ENCODE assay signal across 1 cellular context in the genomic region with DNA sequence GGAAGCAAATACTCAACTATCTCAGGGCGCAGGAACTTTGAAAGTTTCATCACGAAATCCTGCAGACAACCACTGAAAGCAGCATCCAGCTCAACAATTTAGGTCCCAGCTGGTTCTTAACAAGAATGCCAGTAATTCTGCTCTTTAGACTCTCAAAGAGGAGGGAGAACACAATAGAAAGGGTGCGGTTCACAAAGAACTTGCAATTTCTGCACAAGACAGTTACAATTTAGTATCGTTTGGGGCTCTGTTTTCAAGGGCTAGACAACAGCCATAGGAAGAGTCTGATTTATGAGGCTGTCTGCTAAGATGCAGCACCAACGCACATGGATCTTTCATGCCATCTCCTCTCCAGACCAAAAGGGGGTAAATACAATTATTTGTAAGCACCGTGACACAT.
TF ChIP-seq lines count a peak whose summit lies in the region.

No MANE protein-coding gene starts in this region.

TF ChIP-seq in H1, 55 proteins besides CTCF, POLR2A, EP300 and RAD21 (continued from another document):
- TF ChIP-seq, protein P1, sequence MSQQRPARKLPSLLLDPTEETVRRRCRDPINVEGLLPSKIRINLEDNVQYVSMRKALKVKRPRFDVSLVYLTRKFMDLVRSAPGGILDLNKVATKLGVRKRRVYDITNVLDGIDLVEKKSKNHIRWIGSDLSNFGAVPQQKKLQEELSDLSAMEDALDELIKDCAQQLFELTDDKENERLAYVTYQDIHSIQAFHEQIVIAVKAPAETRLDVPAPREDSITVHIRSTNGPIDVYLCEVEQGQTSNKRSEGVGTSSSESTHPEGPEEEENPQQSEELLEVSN (IDR thresholded peaks at IDR 0.05) = no peak
- TF ChIP-seq RXRA (IDR thresholded peaks at IDR 0.05; ENCODE audit: insufficient read depth, low read depth, low read length) = no peak
- no peak for TF ChIP-seq CEBPB (IDR thresholded peaks at IDR 0.05; ENCODE audit: low read depth, low read length)
- TF ChIP-seq TEAD4 (IDR thresholded peaks at IDR 0.05; ENCODE audit: low read depth, low read length) = no peak
- no peak for TF ChIP-seq EZH2 (IDR thresholded peaks at IDR 0.05; ENCODE audit: low read depth, low read length, severe bottlenecking)
- TF ChIP-seq SP2 (IDR thresholded peaks at IDR 0.05; ENCODE audit: low read length) = no peak
- no peak for TF ChIP-seq TBP (IDR thresholded peaks at IDR 0.05; ENCODE audit: low read depth, low read length)
- no peak for TF ChIP-seq BCL11A (IDR thresholded peaks at IDR 0.05; ENCODE audit: low read depth in 2 of 2, low read length in 2 of 2)
- TF ChIP-seq GABPA (IDR thresholded peaks at IDR 0.05; ENCODE audit: borderline replicate concordance, insufficient read depth, low read length) = no peak
- TF ChIP-seq KDM1A (IDR thresholded peaks at IDR 0.05; ENCODE audit: borderline replicate concordance, low read length) = no peak
- TF ChIP-seq SIN3A (conservative IDR thresholded peaks at IDR 0.05 in 1 of 2, IDR thresholded peaks at IDR 0.05 in 1 of 2; ENCODE audit: low read depth in 1 of 2, low read length in 2 of 2) = no peak
- TF ChIP-seq, protein P2, sequence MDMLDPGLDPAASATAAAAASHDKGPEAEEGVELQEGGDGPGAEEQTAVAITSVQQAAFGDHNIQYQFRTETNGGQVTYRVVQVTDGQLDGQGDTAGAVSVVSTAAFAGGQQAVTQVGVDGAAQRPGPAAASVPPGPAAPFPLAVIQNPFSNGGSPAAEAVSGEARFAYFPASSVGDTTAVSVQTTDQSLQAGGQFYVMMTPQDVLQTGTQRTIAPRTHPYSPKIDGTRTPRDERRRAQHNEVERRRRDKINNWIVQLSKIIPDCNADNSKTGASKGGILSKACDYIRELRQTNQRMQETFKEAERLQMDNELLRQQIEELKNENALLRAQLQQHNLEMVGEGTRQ (IDR thresholded peaks at IDR 0.05; ENCODE audit: low read length) = no peak
